ENCODE assay signal across 10 cellular contexts in the genomic region with DNA sequence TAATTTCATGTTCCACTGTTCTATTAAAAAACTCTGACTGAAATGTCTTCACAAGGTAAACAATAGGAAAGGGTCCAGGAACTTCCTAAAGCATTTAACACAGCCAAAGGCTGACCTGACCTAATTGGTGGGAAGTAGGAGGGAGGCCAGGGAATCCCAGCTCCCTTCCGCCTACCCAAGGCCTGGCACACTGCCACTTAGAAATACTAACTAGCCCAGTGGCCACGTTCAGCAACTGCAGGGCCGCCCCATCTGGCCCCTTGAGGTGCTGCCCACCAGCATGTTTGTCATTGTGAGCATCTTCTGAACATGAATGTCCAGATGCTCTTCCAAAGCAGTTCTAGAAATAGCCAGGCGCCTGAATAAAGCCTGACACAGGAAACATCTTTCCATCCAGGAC. TPM values are rescaled to one million over a fixed set of nuclear protein-coding genes. Genes with fewer than 3 reads are reported as not detected.
DNase-seq lines count a peak whose midpoint lies in the region; ATAC-seq and TF ChIP-seq lines count a peak whose summit lies in the region.
"Had no signal": no experiment of that assay in that cellular context is flagged by ENCODE, and none has a peak within 500 bp of the region (broad histone marks: within the 10 kb centered on the region; RNA-seq: fewer than 3 reads in every experiment).

No MANE protein-coding gene starts in this region.

- peaks cover 17% of the 10 kb centered on the region for H3K4me1 Mint-ChIP-seq in glutamatergic neuron (ENCODE audit: low read depth, unreplicated experiment)
- H3K4me1 Mint-ChIP-seq: IgD-negative memory B cell had no signal

- no peak for ATAC-seq in GM18858 (IDR thresholded peaks at IDR 0.05; ENCODE audit: unreplicated experiment)

- no peak overlapping the region for H3K4me3 Mint-ChIP-seq in glutamatergic neuron (ENCODE audit: unreplicated experiment)
- H3K4me3 Mint-ChIP-seq: activated naive CD8-positive, alpha-beta T cell; IgD-negative memory B cell had no signal

- no peak overlapping the region for H3K4me3 ChIP-seq in tibial artery

- H3K36me3 Mint-ChIP-seq in glutamatergic neuron (ENCODE audit: unreplicated experiment) = no peaks in the 10 kb centered on the region
- H3K36me3 Mint-ChIP-seq: activated naive CD8-positive, alpha-beta T cell; IgD-negative memory B cell had no signal

- DNase-seq in NCI-H524 (lab: John Stamatoyannopoulos, UW) (peak; percentile 18 to 44), NCI-H524 treated with DMSO at 0.1 percent for 48 hours (lab: John Stamatoyannopoulos, UW) (no peak), RPMI8226 (peak; percentile 48), glutamatergic neuron (peak; percentile 24), tibial artery (no peak), putamen (ENCODE audit: low spot score) (no peak)
- no peak for DNase-seq in NK-92 treated with Interleukin-12 subunit alpha and Interleukin-12 subunit beta, amount 100 ng/mL, for 24 hours (lab: John Stamatoyannopoulos, UW)

- H3K27me3 ChIP-seq in tibial artery = no peaks in the 10 kb centered on the region

- no peaks in the 10 kb centered on the region for H3K4me1 ChIP-seq in tibial artery

- peaks cover 2% of the 10 kb centered on the region for H3K9me3 Mint-ChIP-seq in glutamatergic neuron (ENCODE audit: unreplicated experiment)
- H3K9me3 Mint-ChIP-seq: IgD-negative memory B cell had no signal

- no peak overlapping the region for H3K27ac ChIP-seq in tibial artery

- TF ChIP-seq CTCF in glutamatergic neuron (IDR thresholded peaks at IDR 0.05; ENCODE audit: partially characterized antibody, unreplicated experiment) (peak; percentile 55), tibial artery (IDR thresholded peaks at IDR 0.05) (peak; percentile 20 to 24)

- intact Hi-C loops in tibial artery (cut with DNase I; ENCODE audit: low total_unique reads) = loop anchor here (5.0 to 10.0 kb wide), 3 partner anchors 48 to 388 kb away; partner anchors contain the start of gene BCL9

- H3K9me3 ChIP-seq in tibial artery = no peaks in the 10 kb centered on the region

- no peaks in the 10 kb centered on the region for H3K36me3 ChIP-seq in tibial artery

- H3K27me3 Mint-ChIP-seq in glutamatergic neuron (ENCODE audit: unreplicated experiment) = no peaks in the 10 kb centered on the region

- no peak overlapping the region for H3K27ac Mint-ChIP-seq in glutamatergic neuron (ENCODE audit: unreplicated experiment)
- H3K27ac Mint-ChIP-seq: activated naive CD8-positive, alpha-beta T cell; IgD-negative memory B cell had no signal

RNA-seq across cellular contexts. Expression of gene BCL9, which starts 44.7 kb away (rescaled TPM):
- total RNA-seq in glutamatergic neuron (ENCODE audit: unreplicated experiment) = 36.7 TPM

Comparison
In these comparisons a context has a peak if more than half of its experiments do, and no peak if none do; other contexts are left out.
1. DNase-seq: peak in NCI-H524 (2 of 2), RPMI8226 (single experiment) and glutamatergic neuron (single experiment); none in NCI-H524 treated with DMSO at 0.1 percent for 48 hours (single experiment), tibial artery (0 of 2), NK-92 treated with Interleukin-12 subunit alpha and Interleukin-12 subunit beta, amount 100 ng/mL, for 24 hours (single experiment) and putamen (single experiment).